1 cellular context compared by ENCODE assay signal in genomic region chr4:84908876-84909275, GRCh38.
TF ChIP-seq lines count a peak whose summit lies in the region.

No MANE protein-coding gene starts in this region.

TF ChIP-seq in HepG2, 621 proteins besides CTCF, POLR2A, EP300 and RAD21 (continued from another document):
- TF ChIP-seq FOXK1 (CRISPR knock-in tag; IDR thresholded peaks at IDR 0.05; ENCODE audit: borderline replicate concordance, low read depth) (no peak), ZSCAN21 (CRISPR knock-in tag; IDR thresholded peaks at IDR 0.05; ENCODE audit: borderline replicate concordance) (no peak), ZNF468 (CRISPR knock-in tag; IDR thresholded peaks at IDR 0.05) (no peak), KLF12 (CRISPR knock-in tag; IDR thresholded peaks at IDR 0.05; ENCODE audit: borderline replicate concordance) (no peak), E2F1 (CRISPR knock-in tag; IDR thresholded peaks at IDR 0.05) (no peak), ZNF232 (CRISPR knock-in tag; IDR thresholded peaks at IDR 0.05; ENCODE audit: borderline replicate concordance) (no peak), FOXA1 (IDR thresholded peaks at IDR 0.05) (no peak), FOXA1 (CRISPR knock-in tag; IDR thresholded peaks at IDR 0.05) (no peak), THYN1 (CRISPR knock-in tag; IDR thresholded peaks at IDR 0.05; ENCODE audit: borderline replicate concordance, low read depth) (no peak), TEAD2 (CRISPR knock-in tag; IDR thresholded peaks at IDR 0.05) (no peak), LCORL (IDR thresholded peaks at IDR 0.05) (no peak), LCORL (CRISPR knock-in tag; IDR thresholded peaks at IDR 0.05) (no peak), ZNF577 (CRISPR knock-in tag; IDR thresholded peaks at IDR 0.05; ENCODE audit: borderline replicate concordance, low read depth) (no peak), SNAI1 (CRISPR knock-in tag; IDR thresholded peaks at IDR 0.05; ENCODE audit: borderline replicate concordance) (no peak), ZNF337 (CRISPR knock-in tag; IDR thresholded peaks at IDR 0.05; ENCODE audit: borderline replicate concordance, low read depth) (no peak), ZBTB21 (CRISPR knock-in tag; IDR thresholded peaks at IDR 0.05) (no peak), ATF7 (IDR thresholded peaks at IDR 0.05) (no peak), ATF7 (CRISPR knock-in tag; IDR thresholded peaks at IDR 0.05) (no peak)
- TF ChIP-seq, protein P1, sequence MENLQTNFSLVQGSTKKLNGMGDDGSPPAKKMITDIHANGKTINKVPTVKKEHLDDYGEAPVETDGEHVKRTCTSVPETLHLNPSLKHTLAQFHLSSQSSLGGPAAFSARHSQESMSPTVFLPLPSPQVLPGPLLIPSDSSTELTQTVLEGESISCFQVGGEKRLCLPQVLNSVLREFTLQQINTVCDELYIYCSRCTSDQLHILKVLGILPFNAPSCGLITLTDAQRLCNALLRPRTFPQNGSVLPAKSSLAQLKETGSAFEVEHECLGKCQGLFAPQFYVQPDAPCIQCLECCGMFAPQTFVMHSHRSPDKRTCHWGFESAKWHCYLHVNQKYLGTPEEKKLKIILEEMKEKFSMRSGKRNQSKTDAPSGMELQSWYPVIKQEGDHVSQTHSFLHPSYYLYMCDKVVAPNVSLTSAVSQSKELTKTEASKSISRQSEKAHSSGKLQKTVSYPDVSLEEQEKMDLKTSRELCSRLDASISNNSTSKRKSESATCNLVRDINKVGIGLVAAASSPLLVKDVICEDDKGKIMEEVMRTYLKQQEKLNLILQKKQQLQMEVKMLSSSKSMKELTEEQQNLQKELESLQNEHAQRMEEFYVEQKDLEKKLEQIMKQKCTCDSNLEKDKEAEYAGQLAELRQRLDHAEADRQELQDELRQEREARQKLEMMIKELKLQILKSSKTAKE (CRISPR knock-in tag; IDR thresholded peaks at IDR 0.05; ENCODE audit: borderline replicate concordance): no peak
- TF ChIP-seq, protein P2, sequence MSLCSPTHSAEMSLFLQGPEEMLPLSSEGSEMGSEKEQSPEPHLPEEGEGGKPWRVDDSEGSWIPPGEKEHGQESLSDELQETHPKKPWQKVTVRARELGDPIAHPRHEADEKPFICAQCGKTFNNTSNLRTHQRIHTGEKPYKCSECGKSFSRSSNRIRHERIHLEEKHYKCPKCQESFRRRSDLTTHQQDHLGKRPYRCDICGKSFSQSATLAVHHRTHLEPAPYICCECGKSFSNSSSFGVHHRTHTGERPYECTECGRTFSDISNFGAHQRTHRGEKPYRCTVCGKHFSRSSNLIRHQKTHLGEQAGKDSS (CRISPR knock-in tag; IDR thresholded peaks at IDR 0.05; ENCODE audit: borderline replicate concordance, low read depth): no peak
- TF ChIP-seq, protein P3, sequence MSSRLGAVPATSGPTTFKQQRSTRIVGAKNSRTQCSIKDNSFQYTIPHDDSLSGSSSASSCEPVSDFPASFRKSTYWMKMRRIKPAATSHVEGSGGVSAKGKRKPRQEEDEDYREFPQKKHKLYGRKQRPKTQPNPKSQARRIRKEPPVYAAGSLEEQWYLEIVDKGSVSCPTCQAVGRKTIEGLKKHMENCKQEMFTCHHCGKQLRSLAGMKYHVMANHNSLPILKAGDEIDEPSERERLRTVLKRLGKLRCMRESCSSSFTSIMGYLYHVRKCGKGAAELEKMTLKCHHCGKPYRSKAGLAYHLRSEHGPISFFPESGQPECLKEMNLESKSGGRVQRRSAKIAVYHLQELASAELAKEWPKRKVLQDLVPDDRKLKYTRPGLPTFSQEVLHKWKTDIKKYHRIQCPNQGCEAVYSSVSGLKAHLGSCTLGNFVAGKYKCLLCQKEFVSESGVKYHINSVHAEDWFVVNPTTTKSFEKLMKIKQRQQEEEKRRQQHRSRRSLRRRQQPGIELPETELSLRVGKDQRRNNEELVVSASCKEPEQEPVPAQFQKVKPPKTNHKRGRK (CRISPR knock-in tag; IDR thresholded peaks at IDR 0.05): no peak
- TF ChIP-seq, protein P4, sequence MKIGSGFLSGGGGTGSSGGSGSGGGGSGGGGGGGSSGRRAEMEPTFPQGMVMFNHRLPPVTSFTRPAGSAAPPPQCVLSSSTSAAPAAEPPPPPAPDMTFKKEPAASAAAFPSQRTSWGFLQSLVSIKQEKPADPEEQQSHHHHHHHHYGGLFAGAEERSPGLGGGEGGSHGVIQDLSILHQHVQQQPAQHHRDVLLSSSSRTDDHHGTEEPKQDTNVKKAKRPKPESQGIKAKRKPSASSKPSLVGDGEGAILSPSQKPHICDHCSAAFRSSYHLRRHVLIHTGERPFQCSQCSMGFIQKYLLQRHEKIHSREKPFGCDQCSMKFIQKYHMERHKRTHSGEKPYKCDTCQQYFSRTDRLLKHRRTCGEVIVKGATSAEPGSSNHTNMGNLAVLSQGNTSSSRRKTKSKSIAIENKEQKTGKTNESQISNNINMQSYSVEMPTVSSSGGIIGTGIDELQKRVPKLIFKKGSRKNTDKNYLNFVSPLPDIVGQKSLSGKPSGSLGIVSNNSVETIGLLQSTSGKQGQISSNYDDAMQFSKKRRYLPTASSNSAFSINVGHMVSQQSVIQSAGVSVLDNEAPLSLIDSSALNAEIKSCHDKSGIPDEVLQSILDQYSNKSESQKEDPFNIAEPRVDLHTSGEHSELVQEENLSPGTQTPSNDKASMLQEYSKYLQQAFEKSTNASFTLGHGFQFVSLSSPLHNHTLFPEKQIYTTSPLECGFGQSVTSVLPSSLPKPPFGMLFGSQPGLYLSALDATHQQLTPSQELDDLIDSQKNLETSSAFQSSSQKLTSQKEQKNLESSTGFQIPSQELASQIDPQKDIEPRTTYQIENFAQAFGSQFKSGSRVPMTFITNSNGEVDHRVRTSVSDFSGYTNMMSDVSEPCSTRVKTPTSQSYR (CRISPR knock-in tag; IDR thresholded peaks at IDR 0.05; ENCODE audit: borderline replicate concordance): no peak
